12 cellular contexts compared by ENCODE assay signal in the genomic region with DNA sequence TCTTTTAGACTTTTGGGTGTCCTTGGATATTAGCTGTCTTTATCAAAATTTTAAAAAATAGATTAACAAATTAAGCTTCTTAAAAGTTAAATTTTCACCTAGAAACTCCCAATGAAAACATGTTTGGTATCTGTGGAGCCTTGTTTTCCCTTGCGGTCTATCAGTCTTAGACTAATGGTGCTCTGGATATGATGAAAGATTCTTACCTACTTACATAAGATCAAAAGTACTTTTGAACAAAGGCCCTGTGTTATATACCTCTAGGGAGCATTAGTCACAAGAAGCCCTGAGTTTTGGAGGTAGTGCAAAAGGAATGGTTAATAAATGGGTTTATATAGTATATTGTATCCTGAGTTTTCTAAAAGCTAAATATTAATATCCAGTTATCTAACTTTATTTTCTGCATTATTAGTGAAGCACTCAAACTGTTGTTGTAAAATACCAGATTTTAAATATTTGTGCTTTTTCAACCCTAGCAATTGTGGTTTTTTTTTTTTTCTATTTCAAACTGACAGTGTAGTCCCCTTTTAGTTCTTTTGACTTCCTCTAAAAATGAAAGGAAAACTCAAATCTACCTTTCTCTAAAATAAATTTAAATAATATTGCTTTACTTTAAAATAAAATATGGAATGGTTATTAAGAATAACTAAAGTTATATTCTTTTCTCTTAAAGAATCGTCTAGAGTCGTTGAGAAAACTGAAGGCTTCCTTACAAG. TPM values are rescaled to one million over a fixed set of nuclear protein-coding genes. Genes with fewer than 3 reads are reported as not detected.
A peak's percentile ranks its signal among the peaks of the same experiment; 100 is the strongest.
DNase-seq lines count a peak whose midpoint lies in the region; ATAC-seq and TF ChIP-seq lines count a peak whose summit lies in the region.
"Had no signal": no experiment of that assay in that cellular context is flagged by ENCODE, and none has a peak within 500 bp of the region (broad histone marks: within the 10 kb centered on the region; RNA-seq: fewer than 3 reads in every experiment).

No MANE protein-coding gene starts in this region.

- no peaks in the 10 kb centered on the region for H3K9me1 ChIP-seq in IMR-90 (ENCODE audit: insufficient read depth, low read length)

- H2BK15ac ChIP-seq in IMR-90 (ENCODE audit: low read depth, low read length), result no peak overlapping the region

- intact Hi-C loops in IMR-90 (cut with micrococcal nuclease), result no loop called here

- H3K27me3 ChIP-seq in CD4-positive, CD25-positive, alpha-beta regulatory T cell (ENCODE audit: control insufficient read depth, insufficient read depth, low read length), result no peaks in the 10 kb centered on the region
- no peaks in the 10 kb centered on the region for H3K27me3 ChIP-seq in IMR-90 (ENCODE audit: control insufficient read depth, insufficient read depth, low read length)
- H3K27me3 ChIP-seq in brain microvascular endothelial cell (replicated peaks), result no peaks in the 10 kb centered on the region
- H3K27me3 ChIP-seq: cardiac muscle cell had no signal

- H3K4me1 Mint-ChIP-seq in CD4-positive, CD25-positive, alpha-beta regulatory T cell, result peaks cover 35 to 67% (median 48%) of the 10 kb centered on the region in 4 donors
- peaks cover 40% of the 10 kb centered on the region for H3K4me1 Mint-ChIP-seq in activated naive CD8-positive, alpha-beta T cell treated with anti-CD3 and anti-CD28 coated beads, Interleukin-2, amount 10 ng/mL, durations not matched to agents 7 days and 5 days
- peaks cover 16 to 55% (median 46%) of the 10 kb centered on the region in 4 donors for H3K4me1 Mint-ChIP-seq in naive thymus-derived CD8-positive, alpha-beta T cell

- H3K4me1 ChIP-seq in CD4-positive, CD25-positive, alpha-beta regulatory T cell (ENCODE audit: control insufficient read depth, insufficient read depth, low read length, poor library complexity, severe bottlenecking), result peaks cover 43% of the 10 kb centered on the region
- H3K4me1 ChIP-seq in IMR-90 (ENCODE audit: control insufficient read depth, insufficient read depth, low read length), result peaks cover 5% of the 10 kb centered on the region

- peaks cover 0 to 14% of the 10 kb centered on the region in 2 experiments; a peak in 1 of 4 replicates for H3K79me1 ChIP-seq in IMR-90 (ENCODE audit: low read depth in 1 of 2, low read length in 2 of 2)

- no peak overlapping the region for H3K9ac ChIP-seq in IMR-90 (ENCODE audit: low read depth, low read length)

- no peaks in the 10 kb centered on the region for H4K20me1 ChIP-seq in IMR-90 (ENCODE audit: insufficient read depth, low read length)

- H3K27ac Mint-ChIP-seq in CD4-positive, CD25-positive, alpha-beta regulatory T cell, result peak overlapping the region; percentile 92 to 100 (median 93)
- H3K27ac Mint-ChIP-seq in activated naive CD8-positive, alpha-beta T cell treated with anti-CD3 and anti-CD28 coated beads, Interleukin-2, amount 10 ng/mL, durations not matched to agents 7 days and 5 days, result peak overlapping the region; percentile 98
- H3K27ac Mint-ChIP-seq in naive thymus-derived CD8-positive, alpha-beta T cell, result peak overlapping the region; percentile 73 to 99 (median 96)

- peak overlapping the region; percentile 78 for H3K27ac ChIP-seq in CD4-positive, CD25-positive, alpha-beta regulatory T cell (ENCODE audit: insufficient read depth, low read length, poor library complexity, severe bottlenecking)
- H3K27ac ChIP-seq in IMR-90 (ENCODE audit: insufficient read depth, low read length) (no peak overlapping the region), brain microvascular endothelial cell (no peak overlapping the region)
- H3K27ac ChIP-seq: cardiac muscle cell had no signal

- no peaks in the 10 kb centered on the region for H3K36me3 ChIP-seq in CD4-positive, CD25-positive, alpha-beta regulatory T cell (ENCODE audit: control insufficient read depth, insufficient read depth, low read length)
- H3K36me3 ChIP-seq in IMR-90 (ENCODE audit: control insufficient read depth, insufficient read depth, low read length), result no peaks in the 10 kb centered on the region; the same call in 1 of the 2 replicates
- no peaks in the 10 kb centered on the region for H3K36me3 ChIP-seq in brain microvascular endothelial cell (replicated peaks)

- H3K18ac ChIP-seq in IMR-90 (ENCODE audit: low read depth, low read length), result no peak overlapping the region

- no TSS peak for BruUV-seq in IMR-90 (replicated peaks; lab: Mats Ljungman, UMichigan)

- POLR2A ChIA-PET in IMR-90 (lab: Charles Lee; ENCODE audit: unreplicated experiment), result no interaction called here
- POLR2A ChIA-PET in activated naive CD8-positive, alpha-beta T cell treated with anti-CD3 and anti-CD28 coated beads, Interleukin-2, amount 10 ng/mL, durations not matched to agents 7 days and 5 days (lab: Charles Lee), result interaction anchor here (0.5 to 5.9 kb wide), 8 partner anchors 10 to 658 kb away, joined by 3 to 59 read pairs (median 6); a partner anchor contains a TSS
- POLR2A ChIA-PET in naive thymus-derived CD8-positive, alpha-beta T cell (lab: Charles Lee), result interaction anchor here (0.8 to 9.9 kb wide), 12 partner anchors 8 to 1776 kb away, joined by 3 to 111 read pairs (median 4); a partner anchor contains a TSS

- H3K9me3 ChIP-seq in CD4-positive, CD25-positive, alpha-beta regulatory T cell (ENCODE audit: control insufficient read depth in 2 of 2, low read length in 2 of 2), result no peaks in the 10 kb centered on the region
- no peaks in the 10 kb centered on the region for H3K9me3 ChIP-seq in IMR-90 (ENCODE audit: control insufficient read depth, insufficient read depth, low read length)

- H3K23ac ChIP-seq in IMR-90 (ENCODE audit: low read depth, low read length), result peak overlapping the region; percentile 82; the same call in 1 of the 2 replicates

- no peak overlapping the region for H3K14ac ChIP-seq in IMR-90 (replicated peaks; ENCODE audit: low read depth, low read length)

- H2BK120ac ChIP-seq in IMR-90 (ENCODE audit: low read depth, low read length), result no peak overlapping the region

- dilution Hi-C loops in IMR-90 (cut with HindIII; ENCODE audit: low sequenced_read_pairs, unreplicated experiment), result no loop called here

- H2BK20ac ChIP-seq in IMR-90 (ENCODE audit: low read depth, low read length), result no peak overlapping the region

- no peak overlapping the region for H4K91ac ChIP-seq in IMR-90 (ENCODE audit: insufficient read depth, low read depth, low read length)

- no peak overlapping the region for H4K5ac ChIP-seq in IMR-90 (ENCODE audit: low read depth, low read length)

- DNase-seq in CD4-positive, CD25-positive, alpha-beta regulatory T cell, result peak in 2 of 3 donors; percentile 39 to 44
- no peak for DNase-seq in IMR-90
- DNase-seq in activated naive CD8-positive, alpha-beta T cell treated with anti-CD3 and anti-CD28 coated beads, Interleukin-2, amount 10 ng/mL, durations not matched to agents 7 days and 5 days, result no peak
- peak in 4 of 10 donors; percentile 1 to 58 (median 40) for DNase-seq in naive thymus-derived CD8-positive, alpha-beta T cell
- no peak for DNase-seq in anterior cingulate cortex (lab: John Stamatoyannopoulos, UW)
- no peak for DNase-seq in brain microvascular endothelial cell
- DNase-seq in Ammon's horn (ENCODE audit: low spot score), result no peak
- DNase-seq: head of caudate nucleus; NCI-H1092 treated with DMSO at 0.1 percent for 48 hours; stimulated activated CD4-positive, alpha-beta T cell treated with anti-CD3 and anti-CD28 coated beads, Interleukin-4, amount 100 ng/mL, for 4 hours had no signal

- peaks cover 8% of the 10 kb centered on the region for H3K36me3 Mint-ChIP-seq in CD4-positive, CD25-positive, alpha-beta regulatory T cell
- H3K36me3 Mint-ChIP-seq in activated naive CD8-positive, alpha-beta T cell treated with anti-CD3 and anti-CD28 coated beads, Interleukin-2, amount 10 ng/mL, durations not matched to agents 7 days and 5 days, result peaks cover 66% of the 10 kb centered on the region
- H3K36me3 Mint-ChIP-seq in naive thymus-derived CD8-positive, alpha-beta T cell, result no peaks in the 10 kb centered on the region

- CTCF ChIA-PET in IMR-90 (lab: Yijun Ruan, JAX), result interaction anchor here (0.5 to 0.6 kb wide), 2 partner anchors 659 to 671 kb away, joined by 3 to 4 read pairs; no protein-coding TSS in a partner anchor

- in situ Hi-C loops in IMR-90 (cut with MboI; ENCODE audit: low sequenced_read_pairs), result no loop called here
- in situ Hi-C loops in brain microvascular endothelial cell (cut with HindIII; ENCODE audit: low pct_ligation_motif_present, low sequenced_read_pairs), result no loop called here

- peak; percentile 81 to 82 for ATAC-seq in CD4-positive, CD25-positive, alpha-beta regulatory T cell (ENCODE audit: low read depth in 2 of 2)
- ATAC-seq in IMR-90 (ENCODE audit: low read depth) (no peak), GM21447 (IDR thresholded peaks at IDR 0.05; ENCODE audit: unreplicated experiment) (no peak)
- ATAC-seq in activated naive CD8-positive, alpha-beta T cell treated with anti-CD3 and anti-CD28 coated beads, Interleukin-2, amount 10 ng/mL, durations not matched to agents 7 days and 5 days (ENCODE audit: low read depth), result peak; percentile 83
- ATAC-seq in naive thymus-derived CD8-positive, alpha-beta T cell, result peak; percentile 85 to 87

- no peak overlapping the region for H3K56ac ChIP-seq in IMR-90 (ENCODE audit: extremely low read depth, insufficient read depth, low read length)

- H2AK5ac ChIP-seq in IMR-90 (ENCODE audit: low read depth, low read length), result no peak overlapping the region

- peak overlapping the region; percentile 65 for H3K4me3 ChIP-seq in CD4-positive, CD25-positive, alpha-beta regulatory T cell (ENCODE audit: low read depth, low read length)
- H3K4me3 ChIP-seq in IMR-90 (ENCODE audit: insufficient read depth, low read depth, low read length) (no peak overlapping the region), brain microvascular endothelial cell (ENCODE audit: low read depth, low read length) (no peak overlapping the region)
- H3K4me3 ChIP-seq: cardiac muscle cell had no signal

- TF ChIP-seq CTCF in IMR-90 (conservative IDR thresholded peaks at IDR 0.05; ENCODE audit: low read depth, low read length) (no peak), brain microvascular endothelial cell (IDR thresholded peaks at IDR 0.05; ENCODE audit: low read depth, low read length, missing control alignments) (no peak)

- no peak overlapping the region for H2AK9ac ChIP-seq in IMR-90 (replicated peaks; ENCODE audit: low read depth, low read length, poor library complexity)

- no peak overlapping the region; the same call in 1 of the 2 replicates for H3K4me2 ChIP-seq in IMR-90 (ENCODE audit: low read depth, low read length)

- no peak for TF ChIP-seq POLR2A in IMR-90 (IDR thresholded peaks at IDR 0.05; ENCODE audit: low read depth, low read length)

- H2BK5ac ChIP-seq in IMR-90 (ENCODE audit: low read depth, low read length, poor library complexity, severe bottlenecking), result no peak overlapping the region

- H4K8ac ChIP-seq in IMR-90 (ENCODE audit: low read depth in 2 of 2, low read length in 2 of 2), result no peak overlapping the region

- no CpG with 5 or more reads among the region's 3 CpGs for WGBS in IMR-90 (ENCODE audit: extremely low coverage in 2 of 2, insufficient read length in 1 of 2), 2 experiments

- no peaks in the 10 kb centered on the region for H3K27me3 Mint-ChIP-seq in CD4-positive, CD25-positive, alpha-beta regulatory T cell
- no peaks in the 10 kb centered on the region for H3K27me3 Mint-ChIP-seq in activated naive CD8-positive, alpha-beta T cell treated with anti-CD3 and anti-CD28 coated beads, Interleukin-2, amount 10 ng/mL, durations not matched to agents 7 days and 5 days
- no peaks in the 10 kb centered on the region for H3K27me3 Mint-ChIP-seq in naive thymus-derived CD8-positive, alpha-beta T cell

- no peak overlapping the region for H3K4ac ChIP-seq in IMR-90 (ENCODE audit: low read depth, low read length)

- TF ChIP-seq RAD21 in IMR-90 (IDR thresholded peaks at IDR 0.05; ENCODE audit: low read length), result no peak

- H2AFZ ChIP-seq in IMR-90 (replicated peaks; ENCODE audit: low read length, poor library complexity), result no peak overlapping the region

- H3K4me3 Mint-ChIP-seq in CD4-positive, CD25-positive, alpha-beta regulatory T cell, result peak overlapping the region; percentile 39 to 84 (median 76)
- H3K4me3 Mint-ChIP-seq in activated naive CD8-positive, alpha-beta T cell treated with anti-CD3 and anti-CD28 coated beads, Interleukin-2, amount 10 ng/mL, durations not matched to agents 7 days and 5 days, result peak overlapping the region; percentile 83
- H3K4me3 Mint-ChIP-seq in naive thymus-derived CD8-positive, alpha-beta T cell, result peak overlapping the region; percentile 63 to 89 (median 78)

- H3K9me3 Mint-ChIP-seq in CD4-positive, CD25-positive, alpha-beta regulatory T cell, result no peaks in the 10 kb centered on the region
- no peaks in the 10 kb centered on the region for H3K9me3 Mint-ChIP-seq in activated naive CD8-positive, alpha-beta T cell treated with anti-CD3 and anti-CD28 coated beads, Interleukin-2, amount 10 ng/mL, durations not matched to agents 7 days and 5 days
- H3K9me3 Mint-ChIP-seq in naive thymus-derived CD8-positive, alpha-beta T cell, result no peaks in the 10 kb centered on the region

RNA-seq across cellular contexts. Expression of a gene that starts 18.1 kb away (rescaled TPM):
- 20.3 TPM for total RNA-seq in CD4-positive, CD25-positive, alpha-beta regulatory T cell
- 10 to 100 TPM in 3 of 4 donors, 1 to 10 TPM in 1; 9.5 to 18.7 (median 11.1) TPM for polyA plus RNA-seq in CD4-positive, CD25-positive, alpha-beta regulatory T cell
- 11.8 and 15.3 TPM in 2 replicates for total RNA-seq in IMR-90 (2012; rRNA removed)
- 11.1 and 15.5 TPM in 2 replicates for polyA plus RNA-seq in IMR-90 (2012; rRNA removed)
- polyA plus RNA-seq in IMR-90 (2012; cell fraction: cytosol; rRNA removed), result 0.98 and 1.4 TPM in 2 replicates
- polyA plus RNA-seq in IMR-90 (2012; cell fraction: nucleus; rRNA removed; ENCODE audit: low replicate concordance), result 0.57 and 4.6 TPM in 2 replicates
- total RNA-seq in activated naive CD8-positive, alpha-beta T cell treated with anti-CD3 and anti-CD28 coated beads, Interleukin-2, amount 10 ng/mL, durations not matched to agents 7 days and 5 days, result 10 to 100 TPM; 66.0 to 67.0 TPM
- 1 to 10 TPM; 3.2 to 3.3 TPM for total RNA-seq in naive thymus-derived CD8-positive, alpha-beta T cell
- 1 to 10 TPM; 1.7 to 2.9 (median 1.9) TPM for polyA plus RNA-seq in naive thymus-derived CD8-positive, alpha-beta T cell

RNA-seq across cellular contexts. Expression of a gene that starts 18.2 kb away (rescaled TPM):
- 23.3 TPM for total RNA-seq in CD4-positive, CD25-positive, alpha-beta regulatory T cell
- 10 to 100 TPM; 15.1 to 20.8 (median 18.0) TPM for polyA plus RNA-seq in CD4-positive, CD25-positive, alpha-beta regulatory T cell
- 5.4 and 6.7 TPM in 2 replicates for total RNA-seq in IMR-90 (2012; rRNA removed)
- polyA plus RNA-seq in IMR-90 (2012; rRNA removed), result 3.9 and 4.9 TPM in 2 replicates
- polyA plus RNA-seq in IMR-90 (2012; cell fraction: cytosol; rRNA removed), result 0.81 and 1.6 TPM in 2 replicates
- 1.0 and 9.8 TPM in 2 replicates for polyA plus RNA-seq in IMR-90 (2012; cell fraction: nucleus; rRNA removed; ENCODE audit: low replicate concordance)
- 10 to 100 TPM; 22.7 to 25.8 TPM for total RNA-seq in activated naive CD8-positive, alpha-beta T cell treated with anti-CD3 and anti-CD28 coated beads, Interleukin-2, amount 10 ng/mL, durations not matched to agents 7 days and 5 days
- 10 to 100 TPM; 40.6 to 41.6 TPM for total RNA-seq in naive thymus-derived CD8-positive, alpha-beta T cell
- polyA plus RNA-seq in naive thymus-derived CD8-positive, alpha-beta T cell, result 10 to 100 TPM; 14.7 to 17.5 (median 16.9) TPM

Comparison
In these comparisons a context has a peak if more than half of its experiments do, and no peak if none do; other contexts are left out.
1. ATAC-seq: peak in CD4-positive, CD25-positive, alpha-beta regulatory T cell (2 of 2), activated naive CD8-positive, alpha-beta T cell treated with anti-CD3 and anti-CD28 coated beads, Interleukin-2, amount 10 ng/mL, durations not matched to agents 7 days and 5 days (single experiment) and naive thymus-derived CD8-positive, alpha-beta T cell (2 of 2); none in IMR-90 (single experiment) and GM21447 (single experiment).
2. DNase-seq: peak in CD4-positive, CD25-positive, alpha-beta regulatory T cell (2 of 3); none in IMR-90 (single experiment), activated naive CD8-positive, alpha-beta T cell treated with anti-CD3 and anti-CD28 coated beads, Interleukin-2, amount 10 ng/mL, durations not matched to agents 7 days and 5 days (single experiment), anterior cingulate cortex (0 of 58), brain microvascular endothelial cell (single experiment) and Ammon's horn (single experiment).
3. Peak in every context shown above with its lines, with median percentiles within 50 percentile points of each other: H3K27ac Mint-ChIP-seq and H3K4me3 Mint-ChIP-seq.